2 cellular contexts compared by ENCODE assay signal in the genomic region with DNA sequence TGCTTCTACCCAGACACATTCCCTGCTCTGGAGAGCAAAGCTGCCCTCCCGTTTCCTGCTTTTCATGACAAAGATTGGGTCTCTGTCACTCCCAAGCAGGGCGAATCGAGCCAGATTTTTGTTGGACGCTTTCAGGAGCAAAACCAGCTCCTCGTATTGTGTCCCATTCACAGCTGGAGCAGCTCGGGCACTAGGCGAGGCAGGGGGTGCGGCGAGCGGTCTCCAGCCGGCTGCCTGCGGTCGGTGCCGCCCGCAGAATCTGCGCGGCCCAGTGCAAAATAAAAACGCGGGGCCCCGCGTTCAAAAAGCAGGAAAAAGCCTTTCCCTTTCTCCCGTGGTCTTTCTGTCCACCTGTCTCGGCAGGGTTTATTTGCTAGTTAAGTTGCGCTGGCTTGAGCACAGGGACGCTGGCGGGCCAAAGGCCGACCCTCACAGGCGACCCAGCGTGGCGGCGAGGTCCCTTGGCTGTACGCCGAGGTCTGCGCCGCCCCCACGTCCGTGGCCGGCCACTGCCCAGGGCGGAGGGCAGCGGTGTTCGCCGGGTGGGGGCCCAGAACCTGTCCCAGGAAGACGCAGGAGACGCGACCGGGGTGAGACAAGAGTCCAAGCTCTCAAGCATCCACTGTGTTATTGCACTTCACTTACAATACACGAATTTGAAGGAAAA.
TF ChIP-seq lines count a peak whose summit lies in the region.

No MANE protein-coding gene starts in this region.

TF ChIP-seq in SK-N-SH, 30 proteins besides CTCF, POLR2A, EP300 and RAD21 (continued from another document):
- TF ChIP-seq, protein P1, sequence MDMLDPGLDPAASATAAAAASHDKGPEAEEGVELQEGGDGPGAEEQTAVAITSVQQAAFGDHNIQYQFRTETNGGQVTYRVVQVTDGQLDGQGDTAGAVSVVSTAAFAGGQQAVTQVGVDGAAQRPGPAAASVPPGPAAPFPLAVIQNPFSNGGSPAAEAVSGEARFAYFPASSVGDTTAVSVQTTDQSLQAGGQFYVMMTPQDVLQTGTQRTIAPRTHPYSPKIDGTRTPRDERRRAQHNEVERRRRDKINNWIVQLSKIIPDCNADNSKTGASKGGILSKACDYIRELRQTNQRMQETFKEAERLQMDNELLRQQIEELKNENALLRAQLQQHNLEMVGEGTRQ (IDR thresholded peaks at IDR 0.05; ENCODE audit: borderline replicate concordance, low read depth, low read length), result no peak
- TF ChIP-seq RCOR1 (IDR thresholded peaks at IDR 0.05; ENCODE audit: low read length) (no peak), TEAD4 (IDR thresholded peaks at IDR 0.05; ENCODE audit: borderline replicate concordance, insufficient read depth) (no peak), CHD2 (IDR thresholded peaks at IDR 0.05; ENCODE audit: low read length, partially characterized antibody) (no peak), NRF1 (IDR thresholded peaks at IDR 0.05; ENCODE audit: low read depth, low read length) (no peak), FOXJ3 (CRISPR knock-in tag; IDR thresholded peaks at IDR 0.05) (no peak), RFX5 (IDR thresholded peaks at IDR 0.05; ENCODE audit: low read length) (no peak), NFIC (IDR thresholded peaks at IDR 0.05; ENCODE audit: borderline replicate concordance) (no peak), FOSL2 (IDR thresholded peaks at IDR 0.05; ENCODE audit: borderline replicate concordance, low read depth) (no peak), YY1 (IDR thresholded peaks at IDR 0.05; ENCODE audit: low read depth) (no peak), MXI1 (IDR thresholded peaks at IDR 0.05; ENCODE audit: low read depth, low read length) (no peak), RXRA (IDR thresholded peaks at IDR 0.05; ENCODE audit: borderline replicate concordance, low read depth) (no peak)
- TF ChIP-seq, protein P2, sequence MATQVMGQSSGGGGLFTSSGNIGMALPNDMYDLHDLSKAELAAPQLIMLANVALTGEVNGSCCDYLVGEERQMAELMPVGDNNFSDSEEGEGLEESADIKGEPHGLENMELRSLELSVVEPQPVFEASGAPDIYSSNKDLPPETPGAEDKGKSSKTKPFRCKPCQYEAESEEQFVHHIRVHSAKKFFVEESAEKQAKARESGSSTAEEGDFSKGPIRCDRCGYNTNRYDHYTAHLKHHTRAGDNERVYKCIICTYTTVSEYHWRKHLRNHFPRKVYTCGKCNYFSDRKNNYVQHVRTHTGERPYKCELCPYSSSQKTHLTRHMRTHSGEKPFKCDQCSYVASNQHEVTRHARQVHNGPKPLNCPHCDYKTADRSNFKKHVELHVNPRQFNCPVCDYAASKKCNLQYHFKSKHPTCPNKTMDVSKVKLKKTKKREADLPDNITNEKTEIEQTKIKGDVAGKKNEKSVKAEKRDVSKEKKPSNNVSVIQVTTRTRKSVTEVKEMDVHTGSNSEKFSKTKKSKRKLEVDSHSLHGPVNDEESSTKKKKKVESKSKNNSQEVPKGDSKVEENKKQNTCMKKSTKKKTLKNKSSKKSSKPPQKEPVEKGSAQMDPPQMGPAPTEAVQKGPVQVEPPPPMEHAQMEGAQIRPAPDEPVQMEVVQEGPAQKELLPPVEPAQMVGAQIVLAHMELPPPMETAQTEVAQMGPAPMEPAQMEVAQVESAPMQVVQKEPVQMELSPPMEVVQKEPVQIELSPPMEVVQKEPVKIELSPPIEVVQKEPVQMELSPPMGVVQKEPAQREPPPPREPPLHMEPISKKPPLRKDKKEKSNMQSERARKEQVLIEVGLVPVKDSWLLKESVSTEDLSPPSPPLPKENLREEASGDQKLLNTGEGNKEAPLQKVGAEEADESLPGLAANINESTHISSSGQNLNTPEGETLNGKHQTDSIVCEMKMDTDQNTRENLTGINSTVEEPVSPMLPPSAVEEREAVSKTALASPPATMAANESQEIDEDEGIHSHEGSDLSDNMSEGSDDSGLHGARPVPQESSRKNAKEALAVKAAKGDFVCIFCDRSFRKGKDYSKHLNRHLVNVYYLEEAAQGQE (IDR thresholded peaks at IDR 0.05; ENCODE audit: low read depth, low read length), result no peak
- TF ChIP-seq, protein P3, sequence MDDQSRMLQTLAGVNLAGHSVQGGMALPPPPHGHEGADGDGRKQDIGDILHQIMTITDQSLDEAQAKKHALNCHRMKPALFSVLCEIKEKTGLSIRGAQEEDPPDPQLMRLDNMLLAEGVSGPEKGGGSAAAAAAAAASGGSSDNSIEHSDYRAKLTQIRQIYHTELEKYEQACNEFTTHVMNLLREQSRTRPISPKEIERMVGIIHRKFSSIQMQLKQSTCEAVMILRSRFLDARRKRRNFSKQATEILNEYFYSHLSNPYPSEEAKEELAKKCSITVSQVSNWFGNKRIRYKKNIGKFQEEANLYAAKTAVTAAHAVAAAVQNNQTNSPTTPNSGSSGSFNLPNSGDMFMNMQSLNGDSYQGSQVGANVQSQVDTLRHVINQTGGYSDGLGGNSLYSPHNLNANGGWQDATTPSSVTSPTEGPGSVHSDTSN (IDR thresholded peaks at IDR 0.05), result no peak

TF ChIP-seq in SK-N-SH treated with all-trans-retinoic acid at 6 μM for 48 hours, 23 proteins besides CTCF, POLR2A, EP300 and RAD21 (continued from another document):
- no peak for TF ChIP-seq TOX (CRISPR knock-in tag; IDR thresholded peaks at IDR 0.05; ENCODE audit: borderline replicate concordance)
- TF ChIP-seq ZC3H10 (CRISPR knock-in tag; IDR thresholded peaks at IDR 0.05), result no peak
